ENCODE assay signal across 9 cellular contexts in the genomic region with DNA sequence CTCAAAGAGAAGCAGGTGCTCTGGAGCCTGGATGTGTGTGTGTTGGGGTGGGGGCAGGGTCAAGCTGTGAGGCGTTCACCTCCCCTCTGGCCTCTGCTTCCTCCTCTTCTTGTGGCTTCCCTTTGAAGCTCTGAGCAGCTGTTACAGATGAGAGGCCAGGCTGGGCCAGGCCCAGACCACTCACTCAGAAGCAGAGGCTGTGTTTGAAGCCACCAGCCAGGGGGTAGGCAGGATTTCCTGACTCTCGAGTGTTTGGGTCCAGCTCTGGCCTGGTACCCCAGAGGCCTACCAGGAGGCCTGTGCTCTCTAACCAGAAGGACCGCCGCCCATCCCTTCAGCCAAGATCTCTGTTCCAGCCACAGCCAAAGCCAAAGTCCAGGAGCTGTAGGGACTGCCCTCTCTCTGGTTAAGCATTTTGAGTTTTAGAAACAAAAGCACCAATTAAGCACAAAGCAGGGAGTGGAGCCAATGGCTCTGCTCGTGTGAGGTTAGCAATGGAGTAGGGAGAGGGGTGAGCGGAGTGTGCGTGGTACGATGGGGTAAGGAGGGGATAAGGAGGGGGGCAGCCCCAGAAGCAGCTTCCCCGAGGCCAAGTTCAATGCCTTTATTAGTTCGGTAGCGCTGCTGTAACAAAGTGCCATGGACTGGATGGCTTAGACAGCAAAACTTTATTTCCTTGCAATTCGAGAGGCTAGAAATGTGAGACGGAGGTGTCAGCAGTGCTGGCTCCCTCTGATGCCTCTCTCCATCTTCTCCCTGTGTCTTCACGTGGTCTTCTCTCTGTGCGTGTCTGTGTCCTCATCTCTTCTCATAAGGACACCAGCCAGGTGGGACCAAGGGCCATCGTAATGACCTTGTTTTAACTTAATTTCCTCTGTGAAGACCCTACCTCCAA. TPM values are rescaled to one million over a fixed set of nuclear protein-coding genes. Genes with fewer than 3 reads are reported as not detected.
DNase-seq lines count a peak whose midpoint lies in the region; TF ChIP-seq lines count a peak whose summit lies in the region.
"Had no signal": no experiment of that assay in that cellular context is flagged by ENCODE, and none has a peak within 500 bp of the region (broad histone marks: within the 10 kb centered on the region; RNA-seq: fewer than 3 reads in every experiment).

No MANE protein-coding gene starts in this region.

- H3K9me3 ChIP-seq in thymus (ENCODE audit: control insufficient read depth) (no peaks in the 10 kb centered on the region), ovary (no peaks in the 10 kb centered on the region)
- H3K9me3 ChIP-seq: thoracic aorta had no signal

- intact Hi-C loops in dorsolateral prefrontal cortex (cut with DNase I), result no loop called here
- intact Hi-C loops in ovary (cut with DNase I), result no loop called here

- H3K4me3 ChIP-seq in dorsolateral prefrontal cortex (no peak overlapping the region), thymus (ENCODE audit: low read length) (peak overlapping the region; percentile 9), ovary (no peak overlapping the region)
- H3K4me3 ChIP-seq: thoracic aorta had no signal

- peak overlapping the region in 36 of 59 donors; percentile 6 to 68 (median 54) for H3K27ac ChIP-seq in dorsolateral prefrontal cortex
- peak overlapping the region; percentile 46 for H3K27ac ChIP-seq in thymus (ENCODE audit: low read depth)
- no peak overlapping the region for H3K27ac ChIP-seq in ovary
- H3K27ac ChIP-seq: thoracic aorta had no signal

- peaks cover 7% of the 10 kb centered on the region for H3K36me3 Mint-ChIP-seq in activated naive CD4-positive, alpha-beta T cell treated with anti-CD3 and anti-CD28 coated beads, Interleukin-2, amount 50 U/mL, for 24 hours
- H3K36me3 Mint-ChIP-seq in IgD-negative memory B cell, result peaks cover 3% of the 10 kb centered on the region

- DNase-seq in activated naive CD4-positive, alpha-beta T cell treated with anti-CD3 and anti-CD28 coated beads, Interleukin-2, amount 50 U/mL, for 16 hours, result no peak
- DNase-seq in dorsolateral prefrontal cortex, result no peak
- no peak for DNase-seq in midbrain (lab: John Stamatoyannopoulos, UW)
- DNase-seq in ovary, result no peak
- no peak for DNase-seq in activated effector memory CD4-positive, alpha-beta T cell treated with anti-CD3 and anti-CD28 coated beads, Interleukin-2, amount 50 U/mL, for 16 hours

- H3K36me3 ChIP-seq in thymus (ENCODE audit: control insufficient read depth, insufficient read depth) (peaks cover 42% of the 10 kb centered on the region), ovary (no peaks in the 10 kb centered on the region)
- H3K36me3 ChIP-seq: thoracic aorta had no signal

- no peaks in the 10 kb centered on the region for H3K9me3 Mint-ChIP-seq in activated naive CD4-positive, alpha-beta T cell treated with anti-CD3 and anti-CD28 coated beads, Interleukin-2, amount 50 U/mL, for 24 hours
- H3K9me3 Mint-ChIP-seq in IgD-negative memory B cell, result no peaks in the 10 kb centered on the region

- no peaks in the 10 kb centered on the region for H3K27me3 ChIP-seq in dorsolateral prefrontal cortex
- no peaks in the 10 kb centered on the region for H3K27me3 ChIP-seq in thymus (ENCODE audit: control insufficient read depth, insufficient read depth)
- no peaks in the 10 kb centered on the region for H3K27me3 ChIP-seq in ovary

- H3K4me1 Mint-ChIP-seq in activated naive CD4-positive, alpha-beta T cell treated with anti-CD3 and anti-CD28 coated beads, Interleukin-2, amount 50 U/mL, for 24 hours, result peaks cover 89% of the 10 kb centered on the region
- peaks cover 47 to 74% (median 53%) of the 10 kb centered on the region in 3 donors for H3K4me1 Mint-ChIP-seq in IgD-negative memory B cell

- H3K27me3 Mint-ChIP-seq in activated naive CD4-positive, alpha-beta T cell treated with anti-CD3 and anti-CD28 coated beads, Interleukin-2, amount 50 U/mL, for 24 hours, result no peaks in the 10 kb centered on the region
- no peaks in the 10 kb centered on the region for H3K27me3 Mint-ChIP-seq in IgD-negative memory B cell

- TF ChIP-seq CTCF in dorsolateral prefrontal cortex (IDR thresholded peaks at IDR 0.05 in 54 of 56, conservative IDR thresholded peaks at IDR 0.05 in 2 of 56; ENCODE audit: low read depth in 1 of 56, partially characterized antibody in 56 of 56) (no peak), ovary (IDR thresholded peaks at IDR 0.05) (no peak)

- WGBS in thymus, result 43% methylated on average over 16 of the region's 16 CpGs
- 79 to 83% (median 81%) methylated on average over 16 of the region's 16 CpGs for WGBS in ovary, 3 donors

- peak overlapping the region; percentile 65 for H3K4me3 Mint-ChIP-seq in activated naive CD4-positive, alpha-beta T cell treated with anti-CD3 and anti-CD28 coated beads, Interleukin-2, amount 50 U/mL, for 24 hours
- H3K4me3 Mint-ChIP-seq in IgD-negative memory B cell, result peak overlapping the region; percentile 27 to 93 (median 69)

- no peak for TF ChIP-seq EP300 in ovary (IDR thresholded peaks at IDR 0.05)

- H3K4me1 ChIP-seq in thymus (ENCODE audit: control insufficient read depth, insufficient read depth, low read length) (peaks cover 59% of the 10 kb centered on the region), ovary (ENCODE audit: insufficient read depth) (no peaks in the 10 kb centered on the region)

- TF ChIP-seq POLR2A in ovary (IDR thresholded peaks at IDR 0.05), result no peak

- H3K27ac Mint-ChIP-seq in activated naive CD4-positive, alpha-beta T cell treated with anti-CD3 and anti-CD28 coated beads, Interleukin-2, amount 50 U/mL, for 24 hours, result peak overlapping the region; percentile 87
- H3K27ac Mint-ChIP-seq in IgD-negative memory B cell, result peak overlapping the region; percentile 59 to 95 (median 95)

RNA-seq across cellular contexts. Expression of a gene that starts 20.5 kb away (rescaled TPM):
- polyA plus RNA-seq in IgD-negative memory B cell (249 TPM), thymus (69.4 TPM), ovary (10 to 100 TPM in 1 of 2 donors, 1 to 10 TPM in 1; 4.1 to 10.9 TPM)
- total RNA-seq in dorsolateral prefrontal cortex (10 to 100 TPM in 19 of 120 experiments, 1 to 10 TPM in 101; 4.1 to 14.4 (median 8.1) TPM), ovary (1 to 10 TPM; 2.1 to 5.9 (median 3.0) TPM)

Comparison
In these comparisons a context has a peak if more than half of its experiments do, and no peak if none do; other contexts are left out.
1. H3K27ac ChIP-seq: peak in dorsolateral prefrontal cortex (36 of 59) and thymus (single experiment); none in ovary (0 of 2).